Comparison of ENCODE assay signal across 14 cellular contexts in genomic region chr2:26495705-26496271, GRCh38. TPM values are rescaled to one million over a fixed set of nuclear protein-coding genes. Genes with fewer than 3 reads are reported as not detected.
A peak's percentile ranks its signal among the peaks of the same experiment; 100 is the strongest.
DNase-seq lines count a peak whose midpoint lies in the region; ATAC-seq and TF ChIP-seq lines count a peak whose summit lies in the region.
"Had no signal": no experiment of that assay in that cellular context is flagged by ENCODE, and none has a peak within 500 bp of the region (broad histone marks: within the 10 kb centered on the region; RNA-seq: fewer than 3 reads in every experiment).

No MANE protein-coding gene starts in this region.

- DNase-seq in Right ventricle myocardium superior: no peak
- DNase-seq in left cardiac atrium: no peak
- DNase-seq in astrocyte of the hippocampus (ENCODE audit: low read depth, low spot score): peak; percentile 90
- peak; percentile 96 for DNase-seq in kidney tubule cell (ENCODE audit: low spot score)
- DNase-seq in activated CD8-positive, alpha-beta memory T cell treated with anti-CD3 and anti-CD28 coated beads, Interleukin-2, amount 50 U/mL, for 4 hours: no peak
- DNase-seq in ovary: no peak
- no peak for DNase-seq in Kasumi-1 (lab: John Stamatoyannopoulos, UW)
- DNase-seq: activated CD4-positive, alpha-beta T cell treated with anti-CD3 and anti-CD28 coated beads for 36 hours; CD8-positive, alpha-beta T cell; naive thymus-derived CD4-positive, alpha-beta T cell; NCI-H187 treated with DMSO at 0.1 percent for 48 hours; retina had no signal

- H3K27me3 ChIP-seq in ovary: no peaks in the 10 kb centered on the region
- H3K27me3 ChIP-seq: hepatocyte had no signal

- no peak overlapping the region for H3K4me3 ChIP-seq in ovary
- H3K4me3 ChIP-seq: hepatocyte had no signal

- intact Hi-C loops in Right ventricle myocardium superior (cut with DNase I) (no loop called here), left cardiac atrium (cut with DNase I) (no loop called here), ovary (cut with DNase I) (no loop called here)

- no peaks in the 10 kb centered on the region for H3K36me3 ChIP-seq in ovary

- no peak for TF ChIP-seq POLR2A in ovary (IDR thresholded peaks at IDR 0.05)

- 88 to 93% (median 90%) methylated on average over 8 of the region's 8 CpGs for WGBS in ovary, 3 donors

- TF ChIP-seq EP300 in ovary (IDR thresholded peaks at IDR 0.05): no peak

- ATAC-seq in Right ventricle myocardium superior (ENCODE audit: poor library complexity) (peak; percentile 62), left cardiac atrium (no peak), GM21390 (IDR thresholded peaks at IDR 0.05; ENCODE audit: unreplicated experiment) (no peak)
- ATAC-seq: activated CD4-positive, alpha-beta T cell treated with anti-CD3 and anti-CD28 coated beads for 36 hours; CD8-positive, alpha-beta T cell; naive thymus-derived CD4-positive, alpha-beta T cell had no signal

- H3K4me1 ChIP-seq in ovary (ENCODE audit: insufficient read depth): peaks cover 3% of the 10 kb centered on the region

- H3K9me3 ChIP-seq in ovary: no peaks in the 10 kb centered on the region

- no peak for TF ChIP-seq CTCF in ovary (IDR thresholded peaks at IDR 0.05)

- no peak overlapping the region for H3K27ac ChIP-seq in ovary
- H3K27ac ChIP-seq: hepatocyte had no signal

RNA-seq across cellular contexts. Expression of gene OTOF, which starts 17.9 kb away (rescaled TPM):
- total RNA-seq in Right ventricle myocardium superior: not detected
- total RNA-seq in left cardiac atrium: under 1 TPM in 1 of 2 donors, not detected in 1; 0.18 TPM
- under 1 TPM in 5 of 7 donors, not detected in 2; under 0.01 to 0.37 (median 0.17) TPM for total RNA-seq in ovary
- polyA plus RNA-seq in ovary: under 1 TPM; 0.16 to 0.33 TPM

Comparison
In these comparisons a context has a peak if more than half of its experiments do, and no peak if none do; other contexts are left out.
1. DNase-seq: peak in astrocyte of the hippocampus (single experiment) and kidney tubule cell (single experiment); none in Right ventricle myocardium superior (single experiment), left cardiac atrium (single experiment), activated CD8-positive, alpha-beta memory T cell treated with anti-CD3 and anti-CD28 coated beads, Interleukin-2, amount 50 U/mL, for 4 hours (single experiment), ovary (0 of 5) and Kasumi-1 (0 of 2).